In genomic region chr13:102638741-102639140, GRCh38 we compare ENCODE assay signal across 1 cellular context.
TF ChIP-seq lines count a peak whose summit lies in the region.

No MANE protein-coding gene starts in this region.

TF ChIP-seq in endothelial cell of umbilical vein, 7 proteins besides CTCF, POLR2A, EP300 and RAD21 (continued from another document):
- no peak for TF ChIP-seq JUN (IDR thresholded peaks at IDR 0.05; ENCODE audit: borderline replicate concordance, insufficient read depth, insufficient read length, low read depth)
